In genomic region chr1:61054636-61055035, GRCh38 we compare ENCODE assay signal across 9 cellular contexts. TPM values are rescaled to one million over a fixed set of nuclear protein-coding genes. Genes with fewer than 3 reads are reported as not detected.
DNase-seq lines count a peak whose midpoint lies in the region; ATAC-seq and TF ChIP-seq lines count a peak whose summit lies in the region.
"Had no signal": no experiment of that assay in that cellular context is flagged by ENCODE, and none has a peak within 500 bp of the region (broad histone marks: within the 10 kb centered on the region; RNA-seq: fewer than 3 reads in every experiment).

No MANE protein-coding gene starts in this region.

- H4K20me1 ChIP-seq in hepatocyte (ENCODE audit: insufficient read depth, poor library complexity, severe bottlenecking), result no peaks in the 10 kb centered on the region

- H3K9me2 ChIP-seq in hepatocyte (replicated peaks; ENCODE audit: insufficient read depth), result no peaks in the 10 kb centered on the region

- H3K36me3 Mint-ChIP-seq in CD4-positive, alpha-beta memory T cell, result peaks cover 0 to 3% of the 10 kb centered on the region in 2 donors

- WGBS in hepatocyte (ENCODE audit: low lambda C conversion rate, missing lambda C conversion rate), result 33% methylated on average over 11 of the region's 11 CpGs

- H3K9me3 Mint-ChIP-seq in CD4-positive, alpha-beta memory T cell, result no peaks in the 10 kb centered on the region

- H3K27me3 Mint-ChIP-seq in CD4-positive, alpha-beta memory T cell, result peaks cover 34 to 45% of the 10 kb centered on the region in 2 donors

- H3K4me2 ChIP-seq in hepatocyte, result peak overlapping the region; percentile 82

- TF ChIP-seq CTCF in RWPE1 (conservative IDR thresholded peaks at IDR 0.05; ENCODE audit: low read depth), result no peak
- no peak for TF ChIP-seq CTCF in hepatocyte (IDR thresholded peaks at IDR 0.05; ENCODE audit: poor library complexity)

- CTCF ChIA-PET in CD4-positive, alpha-beta memory T cell (lab: Charles Lee; ENCODE audit: partially characterized antibody), result interaction anchor here (1.3 to 1.7 kb wide), 2 partner anchors 9 to 24 kb away, joined by 4 read pairs; no protein-coding TSS in a partner anchor
- CTCF ChIA-PET in RWPE1 (lab: Yijun Ruan, JAX), result no interaction called here

- peaks cover 16 to 41% (median 29%) of the 10 kb centered on the region in 4 donors for H3K4me1 Mint-ChIP-seq in CD4-positive, alpha-beta memory T cell

- H3K4me3 ChIP-seq in CD4-positive, alpha-beta memory T cell (ENCODE audit: low read length in 2 of 2), result no peak overlapping the region
- H3K4me3 ChIP-seq in hepatocyte (no peak overlapping the region), rectal smooth muscle tissue (ENCODE audit: low read length) (peak overlapping the region; percentile 59)

- no peak overlapping the region for H3K9ac ChIP-seq in rectal smooth muscle tissue (ENCODE audit: low read length)

- no peaks in the 10 kb centered on the region for H3K79me2 ChIP-seq in hepatocyte

- H3K27ac ChIP-seq in CD4-positive, alpha-beta memory T cell (ENCODE audit: low read depth, low read length), result no peak overlapping the region
- peak overlapping the region; percentile 30; the same call in 1 of the 2 replicates for H3K27ac ChIP-seq in RWPE1
- H3K27ac ChIP-seq in hepatocyte, result peak overlapping the region; percentile 31
- peak overlapping the region; percentile 76 for H3K27ac ChIP-seq in rectal smooth muscle tissue (ENCODE audit: low read depth, low read length)

- intact Hi-C loops in CD4-positive, alpha-beta memory T cell (cut with micrococcal nuclease), result loop anchor here (5.0 to 10.0 kb wide), 2 partner anchors 68 to 260 kb away; no protein-coding TSS in a partner anchor

- no peak for ATAC-seq in GM18511 (IDR thresholded peaks at IDR 0.05; ENCODE audit: unreplicated experiment)

- peaks cover 44% of the 10 kb centered on the region for H3K4me1 ChIP-seq in CD4-positive, alpha-beta memory T cell (ENCODE audit: insufficient read depth, low read length)
- H3K4me1 ChIP-seq in hepatocyte (ENCODE audit: insufficient read depth) (peaks cover 32% of the 10 kb centered on the region), rectal smooth muscle tissue (ENCODE audit: control insufficient read depth, insufficient read depth, low read length) (peaks cover 16% of the 10 kb centered on the region)

- POLR2A ChIA-PET in CD4-positive, alpha-beta memory T cell (lab: Charles Lee; ENCODE audit: partially characterized antibody), result interaction anchor here (2.6 to 3.2 kb wide), 2 partner anchors 23 kb away, joined by 10 to 24 read pairs; no protein-coding TSS in a partner anchor
- POLR2A ChIA-PET in RWPE1 (lab: Yijun Ruan, JAX; ENCODE audit: low non-redundant PET), result no interaction called here

- H3K36me3 ChIP-seq in CD4-positive, alpha-beta memory T cell (ENCODE audit: insufficient read depth, low read length), result no peaks in the 10 kb centered on the region
- H3K36me3 ChIP-seq in hepatocyte (replicated peaks; ENCODE audit: insufficient read depth, low read depth), result no peaks in the 10 kb centered on the region
- H3K36me3 ChIP-seq in rectal smooth muscle tissue (ENCODE audit: control insufficient read depth, insufficient read depth, low read length), result no peaks in the 10 kb centered on the region

- H3K27me3 ChIP-seq in CD4-positive, alpha-beta memory T cell (ENCODE audit: insufficient read depth, low read length), result peaks cover 5% of the 10 kb centered on the region
- H3K27me3 ChIP-seq in hepatocyte, result peaks cover 38% of the 10 kb centered on the region
- H3K27me3 ChIP-seq in rectal smooth muscle tissue (ENCODE audit: control insufficient read depth, insufficient read depth, low read length), result no peaks in the 10 kb centered on the region

- no peak overlapping the region for H2AFZ ChIP-seq in hepatocyte

- H3K4me3 Mint-ChIP-seq in CD4-positive, alpha-beta memory T cell, result peak overlapping the region in 7 of 8 donors; percentile 29 to 90 (median 39)

- no peaks in the 10 kb centered on the region for H3K9me3 ChIP-seq in CD4-positive, alpha-beta memory T cell (ENCODE audit: control insufficient read depth in 1 of 2, low read length in 2 of 2)
- H3K9me3 ChIP-seq in hepatocyte (ENCODE audit: low read depth), result no peaks in the 10 kb centered on the region

- H3K27ac Mint-ChIP-seq in CD4-positive, alpha-beta memory T cell, result peak overlapping the region in 1 of 7 donors; percentile 21

- DNase-seq in CD4-positive, alpha-beta memory T cell, result no peak
- DNase-seq in RWPE1 (ENCODE audit: low spot score) (no peak), hepatocyte (ENCODE audit: low spot score) (no peak), NCI-H2227 (lab: John Stamatoyannopoulos, UW; ENCODE audit: unreplicated experiment) (no peak), medulla oblongata (ENCODE audit: extremely low spot score) (no peak), Ammon's horn (ENCODE audit: low spot score) (no peak)
- DNase-seq: cerebellar nuclear complex had no signal

RNA-seq across cellular contexts. Expression of gene NFIA, which starts 27.7 kb away (rescaled TPM):
- total RNA-seq in CD4-positive, alpha-beta memory T cell, result 1 to 10 TPM; 6.9 to 7.3 TPM
- 1 to 10 TPM; 5.1 to 6.6 TPM for polyA plus RNA-seq in CD4-positive, alpha-beta memory T cell
- total RNA-seq in hepatocyte, result 15.1 and 18.1 TPM in 2 replicates
- polyA plus RNA-seq in hepatocyte, result 12.6 and 18.2 TPM in 2 replicates
